ENCODE assay signal across 8 cellular contexts in the genomic region with DNA sequence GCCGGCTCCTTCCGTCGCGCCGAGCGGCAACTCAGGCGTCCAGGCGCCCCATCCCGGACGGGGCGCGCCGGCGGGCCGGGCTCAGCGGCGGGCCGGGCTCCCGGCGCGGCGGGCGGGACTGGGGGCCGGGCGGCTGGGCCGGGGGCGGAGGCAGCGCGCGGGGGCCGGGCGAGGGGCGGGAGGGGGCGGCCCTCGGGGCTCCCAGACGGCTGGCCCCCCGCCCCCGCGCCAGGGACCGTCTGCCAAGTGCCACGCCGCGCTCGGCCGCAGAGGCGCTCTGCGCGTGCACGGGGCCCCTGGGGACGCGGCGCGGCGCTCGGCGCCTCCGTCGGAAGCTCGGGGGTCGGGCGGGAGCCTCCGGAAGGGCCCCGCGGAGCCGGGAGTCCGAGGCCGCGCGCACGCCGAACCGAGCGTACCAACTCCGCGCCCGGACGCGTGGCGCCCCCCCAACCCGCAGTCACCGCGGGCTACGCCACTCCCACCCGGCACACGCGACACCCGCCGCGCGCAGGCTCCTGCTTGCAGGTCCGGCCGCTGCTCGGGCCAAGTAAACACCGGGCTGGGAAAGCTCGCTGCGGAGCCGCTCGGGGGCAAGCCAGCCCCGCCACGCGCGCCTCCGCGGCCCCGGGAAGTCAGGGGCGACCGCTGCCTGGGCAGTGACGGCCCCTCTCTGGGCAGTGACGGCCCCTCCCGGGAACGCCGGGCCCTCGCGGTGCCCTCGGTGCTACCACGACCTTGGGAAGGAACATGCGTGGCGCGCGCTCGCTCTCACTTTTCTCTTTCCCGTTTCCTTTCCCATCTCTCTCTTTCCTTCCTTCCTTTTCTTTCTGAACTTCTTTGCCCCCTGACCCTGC. TPM values are rescaled to one million over a fixed set of nuclear protein-coding genes. Genes with fewer than 3 reads are reported as not detected.
DNase-seq lines count a peak whose midpoint lies in the region; ATAC-seq and TF ChIP-seq lines count a peak whose summit lies in the region.

PREX1 (minus strand) TSS at position 120 of the 854 bp plus-strand sequence. CDS start 139 bp downstream, outside the sequence.

- no peaks in the 10 kb centered on the region for H3K9me3 Mint-ChIP-seq in HFFc6
- H3K9me3 Mint-ChIP-seq in activated CD4-positive, alpha-beta T cell treated with anti-CD3 and anti-CD28 coated beads for 36 hours (ENCODE audit: low read depth) = no peaks in the 10 kb centered on the region

- H3K27me3 Mint-ChIP-seq in HFFc6 (ENCODE audit: insufficient read depth) = peaks cover 9% of the 10 kb centered on the region
- peaks cover 21% of the 10 kb centered on the region for H3K27me3 Mint-ChIP-seq in activated CD4-positive, alpha-beta T cell treated with anti-CD3 and anti-CD28 coated beads for 36 hours

- H3K4me1 Mint-ChIP-seq in HFFc6 (ENCODE audit: low read depth) = peaks cover 67% of the 10 kb centered on the region
- H3K4me1 Mint-ChIP-seq in activated CD4-positive, alpha-beta T cell treated with anti-CD3 and anti-CD28 coated beads for 36 hours = peaks cover 39% of the 10 kb centered on the region

- H3K4me3 Mint-ChIP-seq in HFFc6 = peak within 1 kb of the TSS; percentile 87
- H3K4me3 Mint-ChIP-seq in activated CD4-positive, alpha-beta T cell treated with anti-CD3 and anti-CD28 coated beads for 36 hours = peak within 1 kb of the TSS; percentile 88

- peak within 1 kb of the TSS; percentile 91 for H3K4me3 ChIP-seq in GM12865 (ENCODE audit: low read depth, low read length)

- CTCF ChIA-PET in activated CD4-positive, alpha-beta T cell treated with anti-CD3 and anti-CD28 coated beads for 36 hours (lab: Charles Lee) = no interaction called here

- intact Hi-C loops in activated CD4-positive, alpha-beta T cell treated with anti-CD3 and anti-CD28 coated beads for 36 hours (cut with DNase I, micrococcal nuclease) = loop anchor here (1.0 to 5.0 kb wide), 4 partner anchors 19 to 111 kb away; partner anchors contain the start of gene ARFGEF2 (in 1 of the 2)

- H3K27ac ChIP-seq in cingulate gyrus (ENCODE audit: low read depth, low read length) = peak within 1 kb of the TSS; percentile 88

- peak; percentile 14 for ATAC-seq in activated CD4-positive, alpha-beta T cell treated with anti-CD3 and anti-CD28 coated beads for 36 hours
- peak; percentile 79 for ATAC-seq in left lobe of liver

- TF ChIP-seq CTCF in GM12865 (IDR thresholded peaks at IDR 0.05; ENCODE audit: insufficient read depth, low read depth, low read length, missing control alignments) (no peak), HFFc6 (IDR thresholded peaks at IDR 0.05) (peak; percentile 33)

- no peaks in the 10 kb centered on the region for H3K36me3 Mint-ChIP-seq in HFFc6 (ENCODE audit: low read depth)
- no peaks in the 10 kb centered on the region for H3K36me3 Mint-ChIP-seq in activated CD4-positive, alpha-beta T cell treated with anti-CD3 and anti-CD28 coated beads for 36 hours (ENCODE audit: low read depth)

- H3K27ac Mint-ChIP-seq in HFFc6 = no peak within 1 kb of the TSS; the same call in 1 of the 2 replicates
- peak within 1 kb of the TSS; percentile 95 for H3K27ac Mint-ChIP-seq in activated CD4-positive, alpha-beta T cell treated with anti-CD3 and anti-CD28 coated beads for 36 hours

- peak; percentile 97 for DNase-seq in GM12865 (ENCODE audit: low read depth)
- DNase-seq in HFFc6 = no peak
- peak; percentile 52 to 75 for DNase-seq in NCI-H1930 (lab: John Stamatoyannopoulos, UW)
- peak; percentile 78 for DNase-seq in activated CD4-positive, alpha-beta T cell treated with anti-CD3 and anti-CD28 coated beads for 36 hours
- peak; percentile 69 for DNase-seq in left lobe of liver (ENCODE audit: low spot score)
- DNase-seq in stimulated activated CD4-positive, alpha-beta T cell treated with anti-CD3 and anti-CD28 coated beads, Interleukin-1b, Interleukin-23, amount 100 ng/mL, for 48 hours = peak; percentile 60
- no peak for DNase-seq in NCI-H774 (lab: John Stamatoyannopoulos, UW)

- POLR2A ChIA-PET in activated CD4-positive, alpha-beta T cell treated with anti-CD3 and anti-CD28 coated beads for 36 hours (lab: Charles Lee) = no interaction called here

RNA-seq across cellular contexts. Expression of gene PREX1, which starts in this region (rescaled TPM):
- 1 to 10 TPM; 1.8 to 4.1 (median 2.8) TPM for total RNA-seq in HFFc6 (2021; fragmentation: NEBNext Ultra II Directional; extraction: Animal tissue kit (Norgen Biotek cat#: 25700))
- 10 to 100 TPM; 36.5 to 39.2 TPM for total RNA-seq in activated CD4-positive, alpha-beta T cell treated with anti-CD3 and anti-CD28 coated beads for 36 hours
- 5.8 TPM for total RNA-seq in left lobe of liver

Comparison
In these comparisons a context has a peak if more than half of its experiments do, and no peak if none do; other contexts are left out.
1. DNase-seq: peak in GM12865 (single experiment), NCI-H1930 (2 of 2), activated CD4-positive, alpha-beta T cell treated with anti-CD3 and anti-CD28 coated beads for 36 hours (single experiment), left lobe of liver (single experiment) and stimulated activated CD4-positive, alpha-beta T cell treated with anti-CD3 and anti-CD28 coated beads, Interleukin-1b, Interleukin-23, amount 100 ng/mL, for 48 hours (single experiment); none in HFFc6 (single experiment) and NCI-H774 (single experiment).